Comparison of ENCODE assay signal across 19 cellular contexts in genomic region chr5:12272389-12272788, GRCh38.
DNase-seq lines count a peak whose midpoint lies in the region; ATAC-seq and TF ChIP-seq lines count a peak whose summit lies in the region.
"Had no signal": no experiment of that assay in that cellular context is flagged by ENCODE, and none has a peak within 500 bp of the region (broad histone marks: within the 10 kb centered on the region; RNA-seq: fewer than 3 reads in every experiment).

No MANE protein-coding gene starts in this region.

- no peak overlapping the region for H3K4me2 ChIP-seq in H9 (ENCODE audit: insufficient read depth, insufficient read length, low read length)
- H3K4me2 ChIP-seq: PC-9 had no signal

- no peak overlapping the region for H3K4me3 ChIP-seq in RWPE2 (ENCODE audit: severe bottlenecking)
- H3K4me3 ChIP-seq: esophagus squamous epithelium, PC-9, thoracic aorta had no signal

- no peaks in the 10 kb centered on the region for H3K9me3 Mint-ChIP-seq in H9
- H3K9me3 Mint-ChIP-seq: nephron had no signal

- H3K36me3 Mint-ChIP-seq in H9 (ENCODE audit: insufficient read depth in 1 of 3, low read depth in 3 of 3) (no peaks in the 10 kb centered on the region), T-helper 17 cell (ENCODE audit: low read depth) (no peaks in the 10 kb centered on the region)
- H3K36me3 Mint-ChIP-seq: stimulated activated effector memory CD8-positive, alpha-beta T cell treated with anti-CD3 and anti-CD28 coated beads, Interleukin-12 subunit alpha, Interleukin-12 subunit beta, amount 100 ng/mL, for 72 hours had no signal

- no peaks in the 10 kb centered on the region for H3K36me3 ChIP-seq in RWPE2 (ENCODE audit: low read depth)
- H3K36me3 ChIP-seq: esophagus squamous epithelium, thoracic aorta had no signal

- H3K4ac ChIP-seq in H9 (ENCODE audit: low read depth, low read length), result no peak overlapping the region

- H3T11ph ChIP-seq in H9 (ENCODE audit: low read length), result no peak overlapping the region

- no peak overlapping the region for H3K27ac Mint-ChIP-seq in H9
- H3K27ac Mint-ChIP-seq in T-helper 17 cell, result no peak overlapping the region
- H3K27ac Mint-ChIP-seq: activated CD4-positive, alpha-beta memory T cell treated with anti-CD3 and anti-CD28 coated beads, Interleukin-2, amount 10 ng/mL, durations not matched to agents 7 days and 5 days; nephron; stimulated activated effector memory CD8-positive, alpha-beta T cell treated with anti-CD3 and anti-CD28 coated beads, Interleukin-12 subunit alpha, Interleukin-12 subunit beta, amount 100 ng/mL, for 72 hours had no signal

- H2AK5ac ChIP-seq in H9 (ENCODE audit: insufficient read length, low read length), result no peak overlapping the region

- H2AFZ ChIP-seq in H9 (ENCODE audit: low read length), result no peak overlapping the region
- H2AFZ ChIP-seq: PC-9 had no signal

- no peak overlapping the region for H2BK20ac ChIP-seq in H9 (ENCODE audit: low read depth, low read length, poor library complexity, severe bottlenecking)

- no peak overlapping the region for H2BK5ac ChIP-seq in H9 (ENCODE audit: insufficient read length, low read length)

- no peak overlapping the region for H4K8ac ChIP-seq in H9 (replicated peaks; ENCODE audit: insufficient read length, low read depth, low read length)

- no peaks in the 10 kb centered on the region for H4K20me1 ChIP-seq in H9 (ENCODE audit: control insufficient read depth, insufficient read depth, insufficient read length)

- H3K23me2 ChIP-seq in H9 (ENCODE audit: insufficient read length, low read depth, low read length, poor library complexity, severe bottlenecking), result no peaks in the 10 kb centered on the region

- H3K79me2 ChIP-seq in H9 (ENCODE audit: insufficient read depth, low read length), result no peaks in the 10 kb centered on the region

- no CpG with 5 or more reads among the region's 5 CpGs for WGBS in H9 (ENCODE audit: extremely low coverage, insufficient read length, low lambda C conversion rate)

- H3K4me1 ChIP-seq in H9 (ENCODE audit: insufficient read depth, low read length) (no peaks in the 10 kb centered on the region), RWPE2 (ENCODE audit: insufficient read depth, poor library complexity, severe bottlenecking) (no peaks in the 10 kb centered on the region)
- H3K4me1 ChIP-seq: esophagus squamous epithelium had no signal

- H4K91ac ChIP-seq in H9 (ENCODE audit: insufficient read length, low read depth, low read length), result no peak overlapping the region

- H3K79me1 ChIP-seq in H9 (ENCODE audit: insufficient read depth, low read depth, low read length, poor library complexity, severe bottlenecking), result no peaks in the 10 kb centered on the region

- ATAC-seq in RWPE2 (ENCODE audit: low read depth), result no peak
- ATAC-seq in T-helper 17 cell, result no peak
- ATAC-seq: stimulated activated effector memory CD8-positive, alpha-beta T cell treated with anti-CD3 and anti-CD28 coated beads, Interleukin-12 subunit alpha, Interleukin-12 subunit beta, amount 100 ng/mL, for 72 hours had no signal

- H3K27ac ChIP-seq in C4-2B (no peak overlapping the region), H9 (ENCODE audit: insufficient read length, low read depth, low read length) (no peak overlapping the region), RWPE2 (ENCODE audit: poor library complexity, severe bottlenecking) (no peak overlapping the region)
- H3K27ac ChIP-seq: esophagus squamous epithelium, PC-9, thoracic aorta had no signal

- no peak overlapping the region for H2BK120ac ChIP-seq in H9 (ENCODE audit: low read depth, low read length, poor library complexity, severe bottlenecking)

- TF ChIP-seq CTCF in C4-2B (conservative IDR thresholded peaks at IDR 0.05) (peak; percentile 50), H9 (conservative IDR thresholded peaks at IDR 0.05) (peak; percentile 81), RWPE2 (IDR thresholded peaks at IDR 0.05; ENCODE audit: poor library complexity, severe bottlenecking) (peak; percentile 30)

- no peak overlapping the region for H3K4me3 Mint-ChIP-seq in H9
- no peak overlapping the region for H3K4me3 Mint-ChIP-seq in T-helper 17 cell
- H3K4me3 Mint-ChIP-seq: activated CD4-positive, alpha-beta memory T cell treated with anti-CD3 and anti-CD28 coated beads, Interleukin-2, amount 10 ng/mL, durations not matched to agents 7 days and 5 days; nephron; stimulated activated effector memory CD8-positive, alpha-beta T cell treated with anti-CD3 and anti-CD28 coated beads, Interleukin-12 subunit alpha, Interleukin-12 subunit beta, amount 100 ng/mL, for 72 hours had no signal

- H2BK15ac ChIP-seq in H9 (ENCODE audit: low read depth, low read length), result no peak overlapping the region

- H3K23ac ChIP-seq in H9 (ENCODE audit: insufficient read length, low read depth, low read length), result no peak overlapping the region

- no peak overlapping the region for H4K5ac ChIP-seq in H9 (ENCODE audit: insufficient read length, low read depth, low read length)

- H3K18ac ChIP-seq in H9 (ENCODE audit: insufficient read length, low read depth, low read length), result no peak overlapping the region

- H3K4me1 Mint-ChIP-seq in H9 (peaks cover 5 to 6% of the 10 kb centered on the region in 2 experiments; a peak in 3 of 4 replicates), T-helper 17 cell (no peaks in the 10 kb centered on the region)
- H3K4me1 Mint-ChIP-seq: activated CD4-positive, alpha-beta memory T cell treated with anti-CD3 and anti-CD28 coated beads, Interleukin-2, amount 10 ng/mL, durations not matched to agents 7 days and 5 days; nephron; stimulated activated effector memory CD8-positive, alpha-beta T cell treated with anti-CD3 and anti-CD28 coated beads, Interleukin-12 subunit alpha, Interleukin-12 subunit beta, amount 100 ng/mL, for 72 hours had no signal

- H3K56ac ChIP-seq in H9 (ENCODE audit: insufficient read length, low read depth, low read length), result no peak overlapping the region

- H3K9me3 ChIP-seq in H9 (ENCODE audit: control insufficient read depth, low read depth, low read length) (no peaks in the 10 kb centered on the region), RWPE2 (ENCODE audit: severe bottlenecking) (no peaks in the 10 kb centered on the region), T-helper 17 cell (ENCODE audit: control insufficient read depth, low read length, poor library complexity, severe bottlenecking) (no peaks in the 10 kb centered on the region)
- H3K9me3 ChIP-seq: esophagus squamous epithelium, thoracic aorta had no signal

- H3K14ac ChIP-seq in H9 (ENCODE audit: insufficient read depth, low read length), result no peak overlapping the region

- H2BK12ac ChIP-seq in H9 (ENCODE audit: insufficient read length, low read depth, low read length), result no peak overlapping the region

- no peaks in the 10 kb centered on the region for H3K27me3 Mint-ChIP-seq in H9 (ENCODE audit: low read depth)
- H3K27me3 Mint-ChIP-seq in T-helper 17 cell, result no peaks in the 10 kb centered on the region
- H3K27me3 Mint-ChIP-seq: activated CD4-positive, alpha-beta memory T cell treated with anti-CD3 and anti-CD28 coated beads, Interleukin-2, amount 10 ng/mL, durations not matched to agents 7 days and 5 days had no signal

- H3K27me3 ChIP-seq in H9 (ENCODE audit: insufficient read depth, low read length), result no peaks in the 10 kb centered on the region
- H3K27me3 ChIP-seq in RWPE2 (ENCODE audit: insufficient read depth, poor library complexity, severe bottlenecking), result no peaks in the 10 kb centered on the region
- H3K27me3 ChIP-seq: esophagus squamous epithelium had no signal

- DNase-seq in H9 (peak; percentile 73), RWPE2 (ENCODE audit: low spot score) (no peak), iPS DF 4.7 (ENCODE audit: extremely low read depth, low spot score) (peak; percentile 30), T-helper 17 cell (no peak), NCI-H226 (no peak), dermis blood vessel endothelial cell (no peak), NCI-H774 (lab: John Stamatoyannopoulos, UW) (no peak)
- DNase-seq: activated CD4-positive, alpha-beta memory T cell treated with anti-CD3 and anti-CD28 coated beads, Interleukin-2, amount 10 ng/mL, durations not matched to agents 7 days and 5 days; COR-L47; esophagus squamous epithelium; head of caudate nucleus; KG1; kidney glomerular epithelial cell; NCI-H1436 treated with DMSO at 0.1 percent for 48 hours; PC-9 had no signal

- no peak overlapping the region for H3K9ac ChIP-seq in H9 (ENCODE audit: extremely low read depth, insufficient read length, low read length)

Comparison
In these comparisons a context has a peak if more than half of its experiments do, and no peak if none do; other contexts are left out.
1. CTCF ChIP-seq: peak in every context shown above with its lines; median percentile 81 in H9; 50 in C4-2B; 30 in RWPE2.
2. DNase-seq: peak in H9 (single experiment) and iPS DF 4.7 (single experiment); none in RWPE2 (single experiment), T-helper 17 cell (0 of 3), NCI-H226 (single experiment), dermis blood vessel endothelial cell (single experiment) and NCI-H774 (single experiment).